In the genomic region with DNA sequence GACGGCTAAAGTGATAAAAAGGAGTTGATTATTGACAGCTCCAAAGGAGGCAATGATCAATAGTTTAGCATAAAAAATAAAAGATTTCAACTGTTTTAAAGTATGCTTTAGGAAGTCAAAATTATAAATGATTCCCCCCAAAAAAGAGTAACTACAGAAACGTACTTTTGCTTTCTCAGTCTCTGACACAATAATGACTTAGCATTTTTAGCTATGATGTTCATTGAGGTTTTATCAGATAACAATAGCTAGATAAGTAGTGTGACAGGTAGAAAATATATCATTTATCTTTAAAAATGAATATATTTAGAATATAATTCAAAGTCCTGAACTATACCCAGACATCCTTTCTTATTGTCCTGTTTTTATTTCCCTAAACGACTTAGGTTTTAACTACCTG, we compare ENCODE assay signal across 34 cellular contexts.
"Had no signal": no experiment of that assay in that cellular context is flagged by ENCODE, and none has a peak within 500 bp of the region (broad histone marks: within the 10 kb centered on the region; RNA-seq: fewer than 3 reads in every experiment).

No MANE protein-coding gene starts in this region.

- H3K4me3 ChIP-seq: MG63 had no signal

- H3K27ac ChIP-seq: KMS-11 had no signal

- H3K4me2 ChIP-seq: KMS-11 had no signal

- DNase-seq: Karpas-422, Kasumi-1, MG63, MM.1S, MV-4-11, NCI-H1048, NCI-H1092, NCI-H1092 treated with DMSO at 0.1 percent for 48 hours, NCI-H1105, NCI-H1105 treated with DMSO at 0.1 percent for 48 hours, NCI-H1417, NCI-H1417 treated with DMSO at 0.1 percent for 48 hours, NCI-H1436, NCI-H1436 treated with DMSO at 0.1 percent for 48 hours, NCI-H146, NCI-H1694, NCI-H1694 treated with DMSO at 0.1 percent for 48 hours, NCI-H187, NCI-H187 treated with DMSO at 0.1 percent for 48 hours, NCI-H1930, NCI-H2029, NCI-H2081, NCI-H2081 treated with DMSO at 0.1 percent for 48 hours, NCI-H2107, NCI-H2171, NCI-H2171 treated with DMSO at 0.1 percent for 48 hours, NCI-H2227 treated with DMSO at 0.1 percent for 48 hours, NCI-H226, NCI-H345, NCI-H446, NCI-H446 treated with DMSO at 0.1 percent for 48 hours, NCI-H510A, NCI-H510A treated with DMSO at 0.1 percent for 48 hours had no signal

- H3K27me3 ChIP-seq: MG63 had no signal

- H3K9ac ChIP-seq: KMS-11 had no signal

- H3K36me3 ChIP-seq: MG63 had no signal
